Comparison of ENCODE assay signal across 9 cellular contexts in genomic region chr14:55297611-55298323, GRCh38. TPM values are rescaled to one million over a fixed set of nuclear protein-coding genes. Genes with fewer than 3 reads are reported as not detected.
DNase-seq lines count a peak whose midpoint lies in the region; ATAC-seq and TF ChIP-seq lines count a peak whose summit lies in the region.
"Had no signal": no experiment of that assay in that cellular context is flagged by ENCODE, and none has a peak within 500 bp of the region (broad histone marks: within the 10 kb centered on the region; RNA-seq: fewer than 3 reads in every experiment).

No MANE protein-coding gene starts in this region.

- ATAC-seq in HG03108 (IDR thresholded peaks at IDR 0.05; ENCODE audit: unreplicated experiment): peak; percentile 44
- ATAC-seq in activated naive CD4-positive, alpha-beta T cell treated with anti-CD3 and anti-CD28 coated beads, Interleukin-2, amount 50 U/mL, for 72 hours: peak; percentile 56 to 82
- no peak for ATAC-seq in Right ventricle myocardium superior (ENCODE audit: poor library complexity)
- no peak for ATAC-seq in HG03354 (IDR thresholded peaks at IDR 0.05; ENCODE audit: poor library complexity, severe bottlenecking, unreplicated experiment)

- H3K27ac ChIP-seq in ascending aorta: no peak overlapping the region

- H3K4me1 Mint-ChIP-seq in nephron: peaks cover 13% of the 10 kb centered on the region

- H3K36me3 Mint-ChIP-seq in activated naive CD4-positive, alpha-beta T cell treated with anti-CD3 and anti-CD28 coated beads, Interleukin-2, amount 50 U/mL, for 72 hours: peaks cover 0 to 17% of the 10 kb centered on the region in 2 donors
- peaks cover 26% of the 10 kb centered on the region for H3K36me3 Mint-ChIP-seq in nephron (ENCODE audit: low read depth)

- H3K4me3 Mint-ChIP-seq in nephron: no peak overlapping the region

- peaks cover 0 to 4% of the 10 kb centered on the region in 2 donors for H3K9me3 Mint-ChIP-seq in activated naive CD4-positive, alpha-beta T cell treated with anti-CD3 and anti-CD28 coated beads, Interleukin-2, amount 50 U/mL, for 72 hours
- H3K9me3 Mint-ChIP-seq in nephron: no peaks in the 10 kb centered on the region

- no peaks in the 10 kb centered on the region for H3K9me3 ChIP-seq in ascending aorta

- in situ Hi-C loops in GM13976 (cut with MboI; ENCODE audit: low sequenced_read_pairs, unreplicated experiment): no loop called here

- intact Hi-C loops in ascending aorta (cut with DNase I) (no loop called here), Right ventricle myocardium superior (cut with DNase I) (no loop called here)

- H3K4me1 ChIP-seq in ascending aorta: peaks cover 0 to 9% of the 10 kb centered on the region in 2 donors

- peak overlapping the region; percentile 12 to 83 for H3K27ac Mint-ChIP-seq in activated naive CD4-positive, alpha-beta T cell treated with anti-CD3 and anti-CD28 coated beads, Interleukin-2, amount 50 U/mL, for 72 hours
- peak overlapping the region in 2 of 3 experiments; percentile 37 to 64 for H3K27ac Mint-ChIP-seq in nephron

- H3K27me3 ChIP-seq in ascending aorta: no peaks in the 10 kb centered on the region

- no peak overlapping the region for H3K4me3 ChIP-seq in ascending aorta

- no peaks in the 10 kb centered on the region for H3K27me3 Mint-ChIP-seq in nephron (ENCODE audit: low read depth)

- H3K36me3 ChIP-seq in ascending aorta: no peaks in the 10 kb centered on the region

- TF ChIP-seq CTCF in GM13976 (IDR thresholded peaks at IDR 0.05; ENCODE audit: borderline replicate concordance, control extremely low read depth, extremely low read depth, insufficient read depth, missing control alignments) (no peak), nephron (IDR thresholded peaks at IDR 0.05; ENCODE audit: unreplicated experiment in 3 of 3) (no peak), ascending aorta (IDR thresholded peaks at IDR 0.05) (peak in 1 of 3 experiments; percentile 3)

- DNase-seq in GM13976 (ENCODE audit: low spot score) (peak; percentile 42), ascending aorta (ENCODE audit: low spot score in 2 of 2) (no peak), Right ventricle myocardium superior (no peak), NCI-H526 treated with DMSO at 0.1 percent for 48 hours (lab: John Stamatoyannopoulos, UW) (no peak)
- DNase-seq in activated naive CD4-positive, alpha-beta T cell treated with anti-CD3 and anti-CD28 coated beads, Interleukin-2, amount 50 U/mL, for 72 hours (ENCODE audit: low spot score in 2 of 2): peak in 1 of 2 donors; percentile 40
- DNase-seq: anterior cingulate cortex had no signal

RNA-seq across cellular contexts. Expression of gene FBXO34, which starts 26.5 kb away (rescaled TPM):
- total RNA-seq in activated naive CD4-positive, alpha-beta T cell treated with anti-CD3 and anti-CD28 coated beads, Interleukin-2, amount 50 U/mL, for 72 hours: 10 to 100 TPM; 26.7 to 27.5 TPM
- 18.0 TPM for total RNA-seq in ascending aorta
- total RNA-seq in Right ventricle myocardium superior: 24.6 TPM

Comparison
In these comparisons a context has a peak if more than half of its experiments do, and no peak if none do; other contexts are left out.
1. ATAC-seq: peak in HG03108 (single experiment) and activated naive CD4-positive, alpha-beta T cell treated with anti-CD3 and anti-CD28 coated beads, Interleukin-2, amount 50 U/mL, for 72 hours (2 of 2); none in Right ventricle myocardium superior (single experiment) and HG03354 (single experiment).